In genomic region chr12:60921541-60921940, GRCh38 we compare ENCODE assay signal across 29 cellular contexts.
"Had no signal": no experiment of that assay in that cellular context is flagged by ENCODE, and none has a peak within 500 bp of the region (broad histone marks: within the 10 kb centered on the region; RNA-seq: fewer than 3 reads in every experiment).

No MANE protein-coding gene starts in this region.

- H3K9me3 ChIP-seq: SJCRH30 had no signal

- H3K4me1 ChIP-seq: SJCRH30 had no signal

- H3K27ac ChIP-seq: cardiac muscle cell, RWPE1, SJCRH30 had no signal

- H3K4me3 ChIP-seq: cardiac muscle cell, SJCRH30 had no signal

- H3K36me3 ChIP-seq: cardiac muscle cell, SJCRH30 had no signal

- ATAC-seq: activated CD8-positive, alpha-beta T cell treated with anti-CD3 and anti-CD28 coated beads, Interleukin-2, amount 10 ng/mL, durations not matched to agents 7 days and 5 days; Panc1; T-helper 17 cell; WTC11 had no signal

- H3K27me3 ChIP-seq: cardiac muscle cell, SJCRH30 had no signal

- DNase-seq: activated CD4-positive, alpha-beta T cell treated with anti-CD3 and anti-CD28 coated beads for 48 hours; activated CD4-positive, alpha-beta T cell treated with anti-CD3 and anti-CD28 coated beads, Interleukin-2, amount 50 U/mL, for 4 hours; activated CD4-positive, CD25-positive, alpha-beta regulatory T cell treated with anti-CD3 and anti-CD28 coated beads, Interleukin-2, amount 50 U/mL, for 72 hours; activated CD8-positive, alpha-beta memory T cell treated with anti-CD3 and anti-CD28 coated beads, Interleukin-2, amount 50 U/mL, for 48 hours; activated CD8-positive, alpha-beta T cell treated with anti-CD3 and anti-CD28 coated beads, Interleukin-2, amount 10 ng/mL, durations not matched to agents 7 days and 5 days; activated naive CD4-positive, alpha-beta T cell treated with anti-CD3 and anti-CD28 coated beads, Interleukin-2, amount 50 U/mL, for 16 hours; activated naive CD8-positive, alpha-beta T cell treated with anti-CD3 and anti-CD28 coated beads, Interleukin-2, amount 10 ng/mL, durations not matched to agents 7 days and 5 days; activated T-cell treated with anti-CD3 and anti-CD28 coated beads, Interleukin-2, amount 50 U/mL, for 1 hour; aorta; cerebellar nuclear complex; Kasumi-1; KBM-7; NCI-H1092; NCI-H1417; NCI-H1694; NCI-H2029; NCI-H2107; NCI-H345; NCI-H510A; NCI-H526 treated with DMSO at 0.1 percent for 48 hours; NCI-H82; Right ventricle myocardium superior; SJCRH30; T-helper 17 cell; T-helper 9 cell had no signal
